In the genomic region with DNA sequence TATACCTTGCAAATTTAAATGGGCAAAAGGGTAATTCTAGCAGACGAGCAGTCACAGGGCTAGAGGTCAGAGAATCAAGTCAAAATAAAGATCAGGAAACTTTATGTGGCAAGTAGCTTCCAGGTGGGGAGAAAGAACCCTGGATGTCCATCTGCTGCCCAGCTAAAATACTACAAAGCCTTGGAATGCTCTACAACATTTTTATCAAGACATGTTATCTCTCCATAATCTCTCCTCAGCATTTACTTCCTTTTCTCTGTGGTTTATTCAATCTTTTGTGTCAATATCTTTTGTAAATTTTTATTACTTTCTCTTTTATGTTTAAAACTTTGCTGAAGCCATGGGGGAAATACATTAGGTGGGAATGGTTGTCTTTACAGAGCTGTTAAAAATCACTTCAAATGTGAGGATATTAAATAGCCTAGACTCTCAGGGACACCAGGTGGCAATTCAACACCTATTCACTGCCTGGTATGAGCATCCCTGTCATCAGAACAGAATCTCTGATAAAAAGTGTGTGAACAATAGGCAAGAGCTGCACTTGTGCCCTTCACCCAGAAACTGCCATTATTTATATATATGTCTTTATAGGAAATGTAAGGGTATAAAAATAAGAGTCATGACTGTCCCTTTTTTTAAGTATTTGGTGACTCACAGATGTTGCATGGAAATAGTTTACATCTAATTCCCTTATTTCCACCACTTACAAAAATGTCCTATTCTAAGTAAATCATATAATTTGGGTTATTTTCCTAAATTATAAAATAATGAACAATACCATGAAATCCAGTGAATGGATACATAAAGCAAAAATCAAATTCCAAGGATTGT, we compare ENCODE assay signal across 28 cellular contexts.
DNase-seq lines count a peak whose midpoint lies in the region; ATAC-seq and TF ChIP-seq lines count a peak whose summit lies in the region.
"Had no signal": no experiment of that assay in that cellular context is flagged by ENCODE, and none has a peak within 500 bp of the region (broad histone marks: within the 10 kb centered on the region; RNA-seq: fewer than 3 reads in every experiment).

No MANE protein-coding gene starts in this region.

- peaks cover 57% of the 10 kb centered on the region for H3K4me1 Mint-ChIP-seq in Calu3 (ENCODE audit: low read depth, unreplicated experiment)
- H3K4me1 Mint-ChIP-seq: CD4-positive, alpha-beta memory T cell; central memory CD8-positive, alpha-beta T cell had no signal

- H3K36me3 Mint-ChIP-seq in Calu3 (ENCODE audit: insufficient read depth, unreplicated experiment): peaks cover 38% of the 10 kb centered on the region

- H2AFZ ChIP-seq in GM23248: no peak overlapping the region
- no peak overlapping the region for H2AFZ ChIP-seq in PC-3 (ENCODE audit: low read length)

- H3K9me2 ChIP-seq in GM23248 (ENCODE audit: insufficient read depth) (no peaks in the 10 kb centered on the region), PC-3 (replicated peaks; ENCODE audit: low read length) (no peaks in the 10 kb centered on the region)

- peak; percentile 48 for ATAC-seq in PC-3
- no peak for ATAC-seq in GM18861 (IDR thresholded peaks at IDR 0.05; ENCODE audit: unreplicated experiment)
- ATAC-seq in GM19023 (IDR thresholded peaks at IDR 0.05; ENCODE audit: unreplicated experiment): no peak
- no peak for ATAC-seq in stimulated activated naive CD8-positive, alpha-beta T cell treated with anti-CD3 and anti-CD28 coated beads, Interleukin-15, Interleukin-2, amounts not matched to agents 100 U/mL and 50 U/mL, for 24 hours
- ATAC-seq: esophagus mucosa, gastrocnemius medialis had no signal

- BruUV-seq in Calu3 (replicated peaks; lab: Mats Ljungman, UMichigan) (no TSS peak), PC-3 (replicated peaks; lab: Mats Ljungman, UMichigan) (no TSS peak)

- 97 to 100% methylated on average over 1 of the region's 1 CpG for WGBS in GM23248 (ENCODE audit: low coverage in 1 of 2, low lambda C conversion rate in 2 of 2, missing lambda C conversion rate in 2 of 2), 2 experiments

- no peaks in the 10 kb centered on the region for H3K9me3 Mint-ChIP-seq in Calu3 (ENCODE audit: low read depth, unreplicated experiment)
- H3K9me3 Mint-ChIP-seq: activated naive CD4-positive, alpha-beta T cell treated with anti-CD3 and anti-CD28 coated beads for 36 hours; central memory CD8-positive, alpha-beta T cell; nephron; stimulated activated naive CD8-positive, alpha-beta T cell treated with anti-CD3 and anti-CD28 coated beads, Interleukin-15, Interleukin-2, amounts not matched to agents 100 ng/mL and 50 ng/mL, for 24 hours had no signal

- H3K4me3 Mint-ChIP-seq in Calu3 (ENCODE audit: low read depth, unreplicated experiment): no peak overlapping the region
- H3K4me3 Mint-ChIP-seq: activated naive CD4-positive, alpha-beta T cell treated with anti-CD3 and anti-CD28 coated beads for 36 hours; CD4-positive, alpha-beta memory T cell; central memory CD8-positive, alpha-beta T cell; nephron; stimulated activated naive CD8-positive, alpha-beta T cell treated with anti-CD3 and anti-CD28 coated beads, Interleukin-15, Interleukin-2, amounts not matched to agents 100 ng/mL and 50 ng/mL, for 24 hours had no signal

- H3K27ac Mint-ChIP-seq in Calu3 (ENCODE audit: unreplicated experiment): peak overlapping the region; percentile 70
- H3K27ac Mint-ChIP-seq: activated naive CD4-positive, alpha-beta T cell treated with anti-CD3 and anti-CD28 coated beads for 36 hours; CD4-positive, alpha-beta memory T cell; nephron; stimulated activated naive CD8-positive, alpha-beta T cell treated with anti-CD3 and anti-CD28 coated beads, Interleukin-15, Interleukin-2, amounts not matched to agents 100 ng/mL and 50 ng/mL, for 24 hours had no signal

- H3K4me3 ChIP-seq in GM23248: no peak overlapping the region
- no peak overlapping the region for H3K4me3 ChIP-seq in PC-3 (ENCODE audit: low read length)
- H3K4me3 ChIP-seq: gastrocnemius medialis, tibial nerve had no signal

- peaks cover 33% of the 10 kb centered on the region for H3K79me2 ChIP-seq in GM23248 (ENCODE audit: insufficient read depth)
- no peaks in the 10 kb centered on the region for H3K79me2 ChIP-seq in PC-3 (ENCODE audit: low read length)

- H3K27ac ChIP-seq in GM23248 (peak overlapping the region; percentile 79), PC-3 (ENCODE audit: low read length) (peak overlapping the region; percentile 92)
- H3K27ac ChIP-seq: RWPE1 had no signal

- CTCF ChIA-PET in Calu3 (lab: Charles Lee): interaction anchor here (0.6 kb wide), 2 partner anchors 8 to 9 kb away, joined by 3 read pairs; no protein-coding TSS in a partner anchor
- CTCF ChIA-PET in PC-3 (lab: Charles Lee): interaction anchor here (0.6 to 0.7 kb wide), 2 partner anchors 52 to 152 kb away, joined by 3 read pairs; partner anchors contain the start of gene EPS8

- H3F3A ChIP-seq in GM23248 (ENCODE audit: insufficient read depth): peaks cover 87% of the 10 kb centered on the region
- H3F3A ChIP-seq in PC-3 (ENCODE audit: low read length, unreplicated experiment): no peaks in the 10 kb centered on the region

- H3K4me1 ChIP-seq in GM23248 (ENCODE audit: insufficient read depth) (peaks cover 81% of the 10 kb centered on the region), PC-3 (ENCODE audit: insufficient read depth, low read length) (peaks cover 57% of the 10 kb centered on the region)

- intact Hi-C loops in Calu3 (cut with micrococcal nuclease; ENCODE audit: unreplicated experiment): no loop called here
- intact Hi-C loops in PC-3 (cut with micrococcal nuclease): loop anchor here (5.0 kb wide), 3 partner anchors 66 to 146 kb away; no protein-coding TSS in a partner anchor

- H3K27me3 Mint-ChIP-seq in Calu3 (ENCODE audit: unreplicated experiment): no peaks in the 10 kb centered on the region
- H3K27me3 Mint-ChIP-seq: progenitor cell of endocrine pancreas; stimulated activated naive CD8-positive, alpha-beta T cell treated with anti-CD3 and anti-CD28 coated beads, Interleukin-15, Interleukin-2, amounts not matched to agents 100 ng/mL and 50 ng/mL, for 24 hours had no signal

- POLR2A ChIA-PET in PC-3 (lab: Charles Lee; ENCODE audit: unreplicated experiment): no interaction called here

- no peaks in the 10 kb centered on the region for H3K9me3 ChIP-seq in GM23248 (ENCODE audit: low read depth)
- H3K9me3 ChIP-seq in PC-3 (ENCODE audit: low read length): no peaks in the 10 kb centered on the region
- H3K9me3 ChIP-seq: gastrocnemius medialis, tibial nerve had no signal

- in situ Hi-C loops in GM23248 (cut with MboI): no loop called here

- H3K27me3 ChIP-seq in GM23248 (replicated peaks; ENCODE audit: insufficient read depth) (no peaks in the 10 kb centered on the region), PC-3 (ENCODE audit: low read length) (no peaks in the 10 kb centered on the region)
- H3K27me3 ChIP-seq: gastrocnemius medialis, tibial nerve had no signal

- peaks cover 27% of the 10 kb centered on the region for H3K36me3 ChIP-seq in GM23248 (ENCODE audit: low read depth)
- peaks cover 10% of the 10 kb centered on the region for H3K36me3 ChIP-seq in PC-3 (ENCODE audit: low read depth, low read length)

- DNase-seq in Calu3 (no peak), GM23248 (peak; percentile 42), PC-3 (peak; percentile 33), lung microvascular endothelial cell (ENCODE audit: low read depth in 2 of 2) (peak; percentile 5 to 13)
- no peak for DNase-seq in stimulated activated naive CD8-positive, alpha-beta T cell treated with anti-CD3 and anti-CD28 coated beads, Interleukin-15, Interleukin-2, amounts not matched to agents 100 U/mL and 50 U/mL, for 24 hours
- DNase-seq: activated naive CD4-positive, alpha-beta T cell treated with anti-CD3 and anti-CD28 coated beads for 36 hours; activated T-cell treated with anti-CD3 and anti-CD28 coated beads, Interleukin-2, amount 50 U/mL, for 48 hours; aorta; CD4-positive, alpha-beta memory T cell; effector CD4-positive, alpha-beta T cell; gastrocnemius medialis; H7; Kasumi-1; kidney; NCI-H1092 treated with DMSO at 0.1 percent for 48 hours; NCI-H2171 treated with DMSO at 0.1 percent for 48 hours; small intestine; stimulated activated CD4-positive, alpha-beta T cell treated with anti-CD3 and anti-CD28 coated beads, Interleukin-2, amount 100 ng/mL, for 48 hours; T1000 had no signal

- H3K4me2 ChIP-seq in GM23248 (ENCODE audit: unreplicated experiment) (peak overlapping the region; percentile 68), PC-3 (ENCODE audit: low read length) (peak overlapping the region; percentile 53)

- TF ChIP-seq CTCF in Calu3 (IDR thresholded peaks at IDR 0.05; ENCODE audit: unreplicated experiment) (no peak), PC-3 (conservative IDR thresholded peaks at IDR 0.05; ENCODE audit: low read depth, low read length) (no peak; the same call in 1 of the 2 replicates)

- H4K20me1 ChIP-seq in GM23248 (ENCODE audit: insufficient read depth): no peaks in the 10 kb centered on the region
- no peaks in the 10 kb centered on the region for H4K20me1 ChIP-seq in PC-3 (ENCODE audit: low read length)

- H3K9ac ChIP-seq in GM23248: peak overlapping the region; percentile 32
- H3K9ac ChIP-seq in PC-3 (ENCODE audit: low read length): peak overlapping the region; percentile 65

Comparison
In these comparisons a context has a peak if more than half of its experiments do, and no peak if none do; other contexts are left out.
1. DNase-seq: peak in GM23248 (single experiment), PC-3 (single experiment) and lung microvascular endothelial cell (2 of 2); none in Calu3 (single experiment) and stimulated activated naive CD8-positive, alpha-beta T cell treated with anti-CD3 and anti-CD28 coated beads, Interleukin-15, Interleukin-2, amounts not matched to agents 100 U/mL and 50 U/mL, for 24 hours (single experiment).